ENCODE assay signal across 8 cellular contexts in the genomic region with DNA sequence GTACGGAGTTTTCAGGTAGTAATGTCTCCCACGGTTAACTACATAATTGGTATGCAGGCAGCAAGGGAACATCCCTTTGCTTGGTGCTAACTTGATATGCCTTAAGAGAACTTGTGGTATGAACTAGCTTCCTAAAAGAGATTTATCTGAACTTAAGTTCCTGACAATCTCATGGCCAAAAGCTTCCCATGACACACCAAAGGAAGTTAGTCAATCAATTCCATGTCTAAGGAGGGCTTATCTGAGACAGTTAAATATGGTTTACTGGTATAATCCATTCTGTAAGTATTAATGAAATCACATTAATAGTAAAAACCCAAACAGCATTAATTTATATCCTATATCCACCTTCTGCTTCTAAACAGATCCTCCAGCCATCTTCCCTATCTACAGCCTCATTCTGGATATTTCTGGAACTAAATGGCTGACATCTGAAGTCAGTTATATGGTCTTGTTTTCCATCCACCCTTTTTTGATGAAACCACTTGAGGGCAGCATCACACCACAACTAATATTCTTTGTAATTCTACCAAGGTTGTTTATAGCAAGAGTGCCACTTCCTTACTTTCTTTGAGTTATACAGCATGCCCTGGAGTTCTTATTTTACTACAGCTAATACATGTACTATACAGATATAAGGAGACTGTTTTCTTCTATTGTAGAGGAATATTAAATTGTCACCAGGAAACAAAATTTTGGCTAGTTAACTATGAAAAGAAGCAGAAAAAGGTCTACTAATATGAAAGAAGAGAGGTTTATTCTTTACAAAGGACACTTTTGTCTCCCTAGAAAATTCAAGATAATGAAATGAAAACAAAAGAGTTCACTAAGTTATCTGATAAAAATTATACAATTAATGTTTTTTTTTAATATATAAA. TPM values are rescaled to one million over a fixed set of nuclear protein-coding genes. Genes with fewer than 3 reads are reported as not detected.
DNase-seq lines count a peak whose midpoint lies in the region; ATAC-seq and TF ChIP-seq lines count a peak whose summit lies in the region.

No MANE protein-coding gene starts in this region.

- TF ChIP-seq EP300 in esophagus muscularis mucosa (IDR thresholded peaks at IDR 0.05) (no peak), upper lobe of left lung (IDR thresholded peaks at IDR 0.05) (no peak)

- H3K4me3 Mint-ChIP-seq in natural killer cell = no peak overlapping the region

- H3K4me1 ChIP-seq in esophagus muscularis mucosa (peaks cover 0 to 8% (median 0%) of the 10 kb centered on the region in 4 donors), upper lobe of left lung (peaks cover 0 to 4% (median 2%) of the 10 kb centered on the region in 4 donors)

- no peak overlapping the region for H3K27ac Mint-ChIP-seq in natural killer cell

- H3K27ac ChIP-seq in esophagus muscularis mucosa (replicated peaks in 1 of 4) (no peak overlapping the region), upper lobe of left lung (no peak overlapping the region)

- peaks cover 0 to 4% of the 10 kb centered on the region in 2 donors for H3K4me1 Mint-ChIP-seq in natural killer cell

- H3K27me3 ChIP-seq in esophagus muscularis mucosa = no peaks in the 10 kb centered on the region
- no peaks in the 10 kb centered on the region for H3K27me3 ChIP-seq in upper lobe of left lung

- DNase-seq in activated T-cell treated with anti-CD3 and anti-CD28 coated beads for 4 hours (peak; percentile 52), NCI-H345 treated with DMSO at 0.1 percent for 48 hours (lab: John Stamatoyannopoulos, UW; ENCODE audit: unreplicated experiment) (peak; percentile 73), esophagus muscularis mucosa (ENCODE audit: extremely low spot score) (no peak), natural killer cell (no peak), upper lobe of left lung (peak in 1 of 2 donors; percentile 24)
- no peak for DNase-seq in activated T-cell treated with anti-CD3 and anti-CD28 coated beads, Interleukin-2, amount 50 U/mL, for 48 hours
- DNase-seq in activated CD4-positive, CD25-positive, alpha-beta regulatory T cell treated with anti-CD3 and anti-CD28 coated beads, Interleukin-2, amount 50 U/mL, for 16 hours (ENCODE audit: low read depth, low spot score) = peak; percentile 13

- intact Hi-C loops in esophagus muscularis mucosa (cut with DNase I) (loop anchor here (1.0 to 10.0 kb wide), 3 partner anchors 315 to 602 kb away; partner anchors contain the start of gene PTBP3), natural killer cell (cut with micrococcal nuclease) (loop anchor here (1.0 kb wide), 3 partner anchors 314 to 1033 kb away; no protein-coding TSS in a partner anchor)

- H3K4me3 ChIP-seq in esophagus muscularis mucosa (no peak overlapping the region), upper lobe of left lung (no peak overlapping the region)

- H3K36me3 ChIP-seq in esophagus muscularis mucosa (no peaks in the 10 kb centered on the region), upper lobe of left lung (no peaks in the 10 kb centered on the region)

- 85% methylated on average over 2 of the region's 2 CpGs for WGBS in esophagus muscularis mucosa
- WGBS in upper lobe of left lung, 2 donors = 79 to 93% methylated on average over 2 of the region's 2 CpGs

- no peaks in the 10 kb centered on the region for H3K36me3 Mint-ChIP-seq in natural killer cell

- no peaks in the 10 kb centered on the region for H3K9me3 ChIP-seq in esophagus muscularis mucosa
- H3K9me3 ChIP-seq in upper lobe of left lung = no peaks in the 10 kb centered on the region

- ATAC-seq in HG03095 (IDR thresholded peaks at IDR 0.05; ENCODE audit: unreplicated experiment) (peak; percentile 65), natural killer cell (peak; percentile 72 to 82 (median 73)), upper lobe of left lung (ENCODE audit: low FRiP score in 2 of 2) (peak; percentile 78 to 83)

- no peaks in the 10 kb centered on the region for H3K9me3 Mint-ChIP-seq in natural killer cell

- TF ChIP-seq CTCF in esophagus muscularis mucosa (IDR thresholded peaks at IDR 0.05) (peak; percentile 67 to 73 (median 72)), natural killer cell (IDR thresholded peaks at IDR 0.05) (peak; percentile 75), upper lobe of left lung (IDR thresholded peaks at IDR 0.05) (peak; percentile 32 to 77 (median 66))

- H3K27me3 Mint-ChIP-seq in natural killer cell (ENCODE audit: low read depth in 2 of 2) = no peaks in the 10 kb centered on the region

- TF ChIP-seq POLR2A in esophagus muscularis mucosa (IDR thresholded peaks at IDR 0.05; ENCODE audit: low read depth) = no peak
- no peak for TF ChIP-seq POLR2A in upper lobe of left lung (IDR thresholded peaks at IDR 0.05)

RNA-seq across cellular contexts. Expression of gene SHOC1, which starts 34.7 kb away (rescaled TPM):
- under 1 TPM in 1 of 4 donors, not detected in 3; under 0.01 TPM for total RNA-seq in esophagus muscularis mucosa
- total RNA-seq in natural killer cell = not detected
- total RNA-seq in upper lobe of left lung = 1 to 10 TPM in 1 of 6 donors, under 1 TPM in 2, not detected in 3; 0.15 to 3.1 (median 0.79) TPM

Comparison
In these comparisons a context has a peak if more than half of its experiments do, and no peak if none do; other contexts are left out.
1. DNase-seq: peak in activated T-cell treated with anti-CD3 and anti-CD28 coated beads for 4 hours (single experiment), NCI-H345 treated with DMSO at 0.1 percent for 48 hours (single experiment) and activated CD4-positive, CD25-positive, alpha-beta regulatory T cell treated with anti-CD3 and anti-CD28 coated beads, Interleukin-2, amount 50 U/mL, for 16 hours (single experiment); none in activated T-cell treated with anti-CD3 and anti-CD28 coated beads, Interleukin-2, amount 50 U/mL, for 48 hours (0 of 2), esophagus muscularis mucosa (single experiment) and natural killer cell (single experiment).
2. Peak in every context shown above with its lines, with median percentiles within 50 percentile points of each other: ATAC-seq and CTCF ChIP-seq.